ENCODE assay signal across 26 cellular contexts in the genomic region with DNA sequence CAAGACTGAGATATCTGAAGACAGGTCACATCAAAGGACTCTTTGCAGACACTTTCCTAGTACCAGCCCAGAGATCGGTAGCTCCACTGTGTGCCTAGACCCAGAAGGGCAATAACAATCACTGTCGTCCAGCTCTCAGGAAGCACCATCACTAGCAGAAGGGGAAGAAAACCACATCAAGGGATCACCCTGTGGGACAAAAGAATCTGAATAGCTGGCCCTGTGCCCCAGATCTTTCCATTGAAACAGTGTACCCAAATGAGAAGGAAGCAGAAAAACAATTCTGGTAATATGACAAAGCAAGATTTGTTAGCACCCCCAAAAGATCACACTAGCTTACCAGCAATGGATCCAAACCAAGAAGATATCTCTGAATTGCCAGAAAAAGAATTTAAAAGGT.
"Had no signal": no experiment of that assay in that cellular context is flagged by ENCODE, and none has a peak within 500 bp of the region (broad histone marks: within the 10 kb centered on the region; RNA-seq: fewer than 3 reads in every experiment).

No MANE protein-coding gene starts in this region.

- H3K36me3 ChIP-seq: esophagus squamous epithelium, gastroesophageal sphincter, spleen had no signal

- H3K36me3 Mint-ChIP-seq: naive B cell; stimulated activated naive B cell treated with anti-CD40 and anti-IgM and Interleukin-4, amounts not matched to agents 10 μg/mL and 1 μg/mL and 100 μg/mL, for 72 hours had no signal

- H3K27me3 ChIP-seq: dorsolateral prefrontal cortex, esophagus squamous epithelium, gastroesophageal sphincter, spleen had no signal

- FAIRE-seq: endometrium, kidney had no signal

- H3K4me3 Mint-ChIP-seq: immature natural killer cell; naive B cell; nephron; stimulated activated naive B cell treated with anti-CD40 and anti-IgM and Interleukin-4, amounts not matched to agents 10 μg/mL and 1 μg/mL and 100 μg/mL, for 72 hours; stimulated activated naive CD8-positive, alpha-beta T cell treated with anti-CD3 and anti-CD28 coated beads, Interleukin-15, amount 100 ng/mL, for 72 hours had no signal

- H3K4me1 Mint-ChIP-seq: immature natural killer cell; naive B cell; nephron; stimulated activated naive B cell treated with anti-CD40 and anti-IgM and Interleukin-4, amounts not matched to agents 10 μg/mL and 1 μg/mL and 100 μg/mL, for 72 hours; stimulated activated naive CD8-positive, alpha-beta T cell treated with anti-CD3 and anti-CD28 coated beads, Interleukin-15, amount 100 ng/mL, for 72 hours had no signal

- DNase-seq: dorsolateral prefrontal cortex; effector memory CD4-positive, alpha-beta T cell; esophagus squamous epithelium; foreskin fibroblast; glutamatergic neuron; immature natural killer cell; kidney; left cardiac atrium; left ventricle myocardium superior; mesendoderm; naive B cell; spleen; stimulated activated CD4-positive, alpha-beta T cell treated with anti-CD3 and anti-CD28 coated beads, Interleukin-15, amount 100 ng/mL, for 24 hours; stimulated activated CD4-positive, alpha-beta T cell treated with anti-CD3 and anti-CD28 coated beads, Interleukin-1b, Interleukin-23, amount 100 ng/mL, for 48 hours; stimulated activated CD4-positive, alpha-beta T cell treated with anti-CD3 and anti-CD28 coated beads, Interleukin-4, amount 100 ng/mL, for 24 hours; stimulated activated naive B cell treated with anti-CD40 and anti-IgM and Interleukin-4, amounts not matched to agents 10 μg/mL and 1 μg/mL and 100 μg/mL, for 72 hours; stimulated activated naive CD8-positive, alpha-beta T cell treated with anti-CD3 and anti-CD28 coated beads, Interleukin-15, amount 100 ng/mL, for 72 hours; substantia nigra; trophoblast cell had no signal

- ATAC-seq: gastroesophageal sphincter; left cardiac atrium; left ventricle myocardium superior; sciatic nerve; stimulated activated naive B cell treated with anti-CD40 and anti-IgM and Interleukin-4, amounts not matched to agents 10 μg/mL and 1 μg/mL and 100 μg/mL, for 72 hours; stimulated activated naive CD8-positive, alpha-beta T cell treated with anti-CD3 and anti-CD28 coated beads, Interleukin-15, amount 100 ng/mL, for 72 hours had no signal

- H3K4me3 ChIP-seq: coronary artery, dorsolateral prefrontal cortex, esophagus squamous epithelium, gastroesophageal sphincter, lung, spleen had no signal

- H3K27ac ChIP-seq: coronary artery, dorsolateral prefrontal cortex, epithelial cell of prostate, esophagus squamous epithelium, gastroesophageal sphincter, spleen had no signal

- H3K4me1 ChIP-seq: esophagus squamous epithelium, gastroesophageal sphincter, spleen had no signal

- H3K27ac Mint-ChIP-seq: immature natural killer cell; naive B cell; nephron; stimulated activated naive B cell treated with anti-CD40 and anti-IgM and Interleukin-4, amounts not matched to agents 10 μg/mL and 1 μg/mL and 100 μg/mL, for 72 hours; stimulated activated naive CD8-positive, alpha-beta T cell treated with anti-CD3 and anti-CD28 coated beads, Interleukin-15, amount 100 ng/mL, for 72 hours had no signal
